Comparison of ENCODE assay signal across 8 cellular contexts in the genomic region with DNA sequence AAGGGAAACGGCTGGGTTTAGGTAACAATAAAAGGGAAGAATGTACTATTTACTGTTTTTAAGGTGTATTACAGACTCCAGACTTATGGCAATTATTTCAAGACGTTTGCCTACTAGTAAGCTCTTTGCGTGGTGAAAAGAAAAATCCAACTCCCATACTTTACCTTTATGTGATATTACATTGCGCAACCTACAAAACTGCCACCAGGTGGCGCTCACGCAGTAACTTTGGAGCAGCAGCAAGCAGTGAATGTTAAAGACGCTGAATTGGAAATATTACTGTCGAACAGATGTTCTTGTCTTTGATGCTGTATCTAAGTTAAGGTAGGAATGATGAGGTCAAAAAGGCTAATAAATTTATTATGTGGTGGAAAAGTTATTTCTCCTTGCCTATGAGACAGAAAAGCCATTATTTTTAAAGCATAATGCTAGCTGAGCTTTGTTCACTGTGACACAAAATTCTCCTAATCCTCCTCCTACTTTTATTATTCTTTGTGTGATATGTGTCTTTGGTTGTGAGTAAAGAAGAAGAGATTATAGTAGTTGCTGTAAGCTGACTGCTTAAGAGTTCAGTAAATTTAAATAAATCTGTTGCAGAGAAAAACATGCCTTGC.
A peak's percentile ranks its signal among the peaks of the same experiment; 100 is the strongest.
DNase-seq lines count a peak whose midpoint lies in the region; ATAC-seq, FAIRE-seq and TF ChIP-seq lines count a peak whose summit lies in the region.

No MANE protein-coding gene starts in this region.

- no peak overlapping the region for H2AFZ ChIP-seq in parathyroid adenoma

- FAIRE-seq in frontal cortex (lab: Jason Lieb, UNC) = peak; percentile 52

- TF ChIP-seq CTCF in parathyroid adenoma (IDR thresholded peaks at IDR 0.05) (peak; percentile 63), upper lobe of left lung (IDR thresholded peaks at IDR 0.05) (peak; percentile 56 to 82 (median 69))

- DNase-seq in G401 (ENCODE audit: low spot score) (peak; percentile 86), HT1080 (ENCODE audit: low read depth) (peak; percentile 51), RKO (ENCODE audit: low spot score) (peak; percentile 65), frontal cortex (ENCODE audit: low spot score in 2 of 2) (peak; percentile 12 to 35), upper lobe of left lung (peak in 1 of 2 donors; percentile 72)
- peak; percentile 28 for DNase-seq in activated T-helper 9 cell treated with anti-CD3 and anti-CD28 coated beads, Interleukin-2, amount 50 U/mL, for 16 hours (ENCODE audit: low read depth)

- H3K36me3 ChIP-seq in parathyroid adenoma (ENCODE audit: control insufficient read depth, insufficient read depth, low read length) = no peaks in the 10 kb centered on the region
- no peaks in the 10 kb centered on the region for H3K36me3 ChIP-seq in upper lobe of left lung

- H3K27ac ChIP-seq in parathyroid adenoma (no peak overlapping the region), upper lobe of left lung (no peak overlapping the region)

- H3K4me2 ChIP-seq in parathyroid adenoma (ENCODE audit: low read length) = no peak overlapping the region

- TF ChIP-seq POLR2A in upper lobe of left lung (IDR thresholded peaks at IDR 0.05) = no peak

- H3K4me3 ChIP-seq in parathyroid adenoma (ENCODE audit: low read depth, low read length) = no peak overlapping the region
- no peak overlapping the region for H3K4me3 ChIP-seq in upper lobe of left lung

- no peaks in the 10 kb centered on the region for H3K79me2 ChIP-seq in parathyroid adenoma

- no peak for TF ChIP-seq EP300 in upper lobe of left lung (IDR thresholded peaks at IDR 0.05)

- peak; percentile 92 for ATAC-seq in GM21526 (IDR thresholded peaks at IDR 0.05; ENCODE audit: low FRiP score, unreplicated experiment)
- peak in 1 of 2 donors; percentile 71 for ATAC-seq in upper lobe of left lung (ENCODE audit: low FRiP score in 2 of 2)

- no peaks in the 10 kb centered on the region for H3K4me1 ChIP-seq in parathyroid adenoma
- no peaks in the 10 kb centered on the region for H3K4me1 ChIP-seq in upper lobe of left lung

- in situ Hi-C loops in G401 (cut with HindIII; ENCODE audit: low sequenced_read_pairs) = no loop called here

- no peak overlapping the region for H3K9ac ChIP-seq in parathyroid adenoma

- 8% methylated on average over 8 of the region's 8 CpGs for WGBS in upper lobe of left lung, 2 donors

- H3K9me3 ChIP-seq in parathyroid adenoma (ENCODE audit: control insufficient read depth, low read length) (no peaks in the 10 kb centered on the region), upper lobe of left lung (no peaks in the 10 kb centered on the region)

- H3K27me3 ChIP-seq in parathyroid adenoma (ENCODE audit: control insufficient read depth, insufficient read depth, low read length) (no peaks in the 10 kb centered on the region), upper lobe of left lung (no peaks in the 10 kb centered on the region)
